In the genomic region with DNA sequence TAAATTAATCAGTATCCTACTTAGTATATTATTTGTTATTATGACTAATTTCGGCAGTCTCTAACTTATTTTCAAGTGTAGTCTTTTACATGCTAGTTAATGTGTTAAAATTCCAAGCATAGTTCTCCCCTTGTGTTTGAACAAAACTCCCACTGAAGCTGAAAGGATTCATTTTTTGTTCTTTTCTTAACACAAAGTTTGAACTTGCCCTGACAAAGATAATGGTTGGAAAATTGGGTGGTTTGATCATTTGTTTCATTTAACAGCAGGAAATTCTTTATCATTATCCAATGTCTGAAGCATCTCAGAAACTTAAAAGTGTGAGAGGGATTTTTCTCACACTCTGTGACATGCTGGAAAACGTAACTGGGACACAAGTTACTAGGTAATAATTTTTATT, we compare ENCODE assay signal across 1 cellular context.
TF ChIP-seq lines count a peak whose summit lies in the region.

No MANE protein-coding gene starts in this region.

TF ChIP-seq in GM23338, 12 proteins besides CTCF, POLR2A, EP300 and RAD21 (continued from another document):
- no peak for TF ChIP-seq ZNF462 (CRISPR knock-in tag; IDR thresholded peaks at IDR 0.05)
- no peak for TF ChIP-seq ETS1 (IDR thresholded peaks at IDR 0.05)
- TF ChIP-seq ZNF114 (CRISPR knock-in tag; IDR thresholded peaks at IDR 0.05) = no peak
- TF ChIP-seq EZH2 (IDR thresholded peaks at IDR 0.05; ENCODE audit: low read depth, unreplicated experiment) = no peak
